8 cellular contexts compared by ENCODE assay signal in the genomic region with DNA sequence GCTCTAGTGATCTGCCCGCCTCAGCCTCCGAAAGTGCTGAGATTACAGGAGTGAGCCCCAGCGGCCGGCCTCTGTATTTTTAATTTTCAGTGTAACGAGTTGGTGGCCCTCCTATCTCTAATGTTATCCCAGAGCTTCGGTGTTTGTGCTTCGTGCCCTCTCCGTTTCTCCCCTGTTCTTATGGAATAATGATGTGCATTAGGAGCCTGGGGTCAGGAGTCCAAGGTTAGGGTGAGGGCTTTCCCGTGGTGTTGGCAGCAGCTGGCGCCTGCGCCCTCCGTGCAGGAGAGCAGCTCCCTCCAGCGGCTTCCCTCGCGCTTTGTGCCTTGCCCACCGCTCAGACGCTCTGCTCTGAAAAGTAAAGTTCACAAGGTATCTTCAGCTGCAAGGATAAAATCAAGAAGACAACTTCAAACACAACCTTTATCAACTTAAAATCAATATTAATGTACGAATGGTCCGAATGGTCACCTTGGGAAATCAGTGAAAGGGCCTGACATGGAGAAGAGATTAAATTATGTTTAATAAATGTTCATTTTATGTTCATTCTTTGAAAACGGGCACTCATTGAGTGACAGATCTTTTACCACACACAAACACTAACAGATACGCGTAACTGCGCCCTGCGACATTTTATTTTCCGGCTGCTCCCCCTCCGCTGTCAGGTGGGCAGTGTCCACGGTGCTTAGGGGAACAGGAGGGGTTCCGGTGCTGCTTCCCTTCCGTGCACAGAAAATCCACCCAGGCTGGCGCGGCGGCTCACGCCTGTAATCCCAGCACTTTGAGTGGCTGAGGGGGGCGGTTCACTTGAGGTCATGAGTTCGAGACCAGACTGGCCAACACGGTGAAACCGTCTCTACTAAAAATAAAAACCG.
DNase-seq lines count a peak whose midpoint lies in the region; ATAC-seq and TF ChIP-seq lines count a peak whose summit lies in the region.

No MANE protein-coding gene starts in this region.

- H3K27me3 Mint-ChIP-seq in neural crest cell (ENCODE audit: low read depth), result peaks cover 4% of the 10 kb centered on the region

- H3K27me3 ChIP-seq in HL-60 (ENCODE audit: insufficient read depth, poor library complexity, severe bottlenecking) (no peaks in the 10 kb centered on the region), uterus (no peaks in the 10 kb centered on the region)

- H3K9me3 ChIP-seq in uterus, result no peaks in the 10 kb centered on the region

- peak overlapping the region; percentile 82 for H3K4me3 Mint-ChIP-seq in neural crest cell

- H3K4me3 ChIP-seq in HL-60 (replicated peaks; ENCODE audit: insufficient read depth, low read length) (peak overlapping the region; percentile 47), uterus (peak overlapping the region in 1 of 2 donors; percentile 20)

- H3K9me3 Mint-ChIP-seq in neural crest cell, result no peaks in the 10 kb centered on the region

- TF ChIP-seq CTCF in HL-60 (IDR thresholded peaks at IDR 0.05; ENCODE audit: insufficient read depth, low read length) (peak; percentile 84), neural crest cell (conservative IDR thresholded peaks at IDR 0.05) (peak; percentile 46), uterus (IDR thresholded peaks at IDR 0.05) (peak in 2 of 4 experiments; percentile 17 to 23)

- H3K4me1 Mint-ChIP-seq in neural crest cell, result peaks cover 18% of the 10 kb centered on the region

- intact Hi-C loops in uterus (cut with DNase I; ENCODE audit: low total_unique reads), result no loop called here

- H3K36me3 ChIP-seq in uterus, result no peaks in the 10 kb centered on the region

- H3K27ac ChIP-seq in HL-60 (replicated peaks) (peak overlapping the region; percentile 66), uterus (peak overlapping the region in 1 of 2 donors; percentile 44)

- DNase-seq in ELF-1 (ENCODE audit: low read depth, low spot score), result peak; percentile 86
- peak; percentile 43 to 82 for DNase-seq in HL-60 (ENCODE audit: low read depth in 1 of 2, low spot score in 1 of 2)
- peak; percentile 32 for DNase-seq in activated T-cell treated with anti-CD3 and anti-CD28 coated beads for 48 hours (ENCODE audit: low read depth)
- peak; percentile 19 for DNase-seq in fibroblast of gingiva (ENCODE audit: low read depth)
- no peak for DNase-seq in neural crest cell (ENCODE audit: low read depth, low spot score)
- DNase-seq in uterus, result peak; percentile 39 to 45
- no peak for DNase-seq in COLO829 (ENCODE audit: low spot score)

- no peaks in the 10 kb centered on the region for H3K4me1 ChIP-seq in uterus

- no peak for TF ChIP-seq POLR2A in uterus (IDR thresholded peaks at IDR 0.05)

- ATAC-seq in GM21717 (IDR thresholded peaks at IDR 0.05; ENCODE audit: unreplicated experiment), result no peak

- H3K27ac Mint-ChIP-seq in neural crest cell (ENCODE audit: unreplicated experiment), result no peak overlapping the region

- no peaks in the 10 kb centered on the region for H3K36me3 Mint-ChIP-seq in neural crest cell (ENCODE audit: low read depth)

Comparison
In these comparisons a context has a peak if more than half of its experiments do, and no peak if none do; other contexts are left out.
1. DNase-seq: peak in ELF-1 (single experiment), HL-60 (2 of 2), activated T-cell treated with anti-CD3 and anti-CD28 coated beads for 48 hours (single experiment), fibroblast of gingiva (single experiment) and uterus (2 of 2); none in neural crest cell (single experiment) and COLO829 (single experiment).